ENCODE assay signal across 8 cellular contexts in genomic region chr7:76461463-76462101, GRCh38. TPM values are rescaled to one million over a fixed set of nuclear protein-coding genes. Genes with fewer than 3 reads are reported as not detected.
DNase-seq lines count a peak whose midpoint lies in the region; ATAC-seq and TF ChIP-seq lines count a peak whose summit lies in the region.
"Not testable (repeated sequence)": the region's sequence is repeated elsewhere in the genome, so short reads cannot be mapped to it uniquely, and the experiment has no call there.

DTX2 (plus strand) TSS chr7:76461709; CDS start chr7:76480510, 18,801 bp downstream.

- H3K4me1 Mint-ChIP-seq in CD8-positive, alpha-beta memory T cell: not testable (repeated sequence)

- peak; percentile 95 for ATAC-seq in GM21381 (IDR thresholded peaks at IDR 0.05; ENCODE audit: unreplicated experiment)
- peak; percentile 98 for ATAC-seq in HG03135 (IDR thresholded peaks at IDR 0.05; ENCODE audit: unreplicated experiment)

- H3K4me3 Mint-ChIP-seq in CD8-positive, alpha-beta memory T cell: peak within 1 kb of the TSS in 5 of 7 donors; percentile 29 to 86 (median 58)

- CTCF ChIA-PET in CD8-positive, alpha-beta memory T cell (lab: Charles Lee): not testable (repeated sequence)

- H3K27me3 Mint-ChIP-seq in CD8-positive, alpha-beta memory T cell: not testable (repeated sequence)

- TF ChIP-seq CTCF in esophagus squamous epithelium (IDR thresholded peaks at IDR 0.05): not testable (repeated sequence)

- not testable (repeated sequence) for H3K27me3 ChIP-seq in CD8-positive, alpha-beta memory T cell (ENCODE audit: insufficient read depth, low read length, poor library complexity, severe bottlenecking); esophagus squamous epithelium

- not testable (repeated sequence) for H3K36me3 ChIP-seq in CD8-positive, alpha-beta memory T cell (ENCODE audit: insufficient read depth, low read length); SK-N-MC (ENCODE audit: insufficient read depth, low read length); esophagus squamous epithelium

- not testable (repeated sequence) for H3K4me1 ChIP-seq in CD8-positive, alpha-beta memory T cell (ENCODE audit: insufficient read depth, low read length)
- H3K4me1 ChIP-seq in esophagus squamous epithelium: peaks cover 2 to 23% (median 2%) of the 10 kb centered on the region in 3 donors

- H3K9me3 Mint-ChIP-seq in CD8-positive, alpha-beta memory T cell: not testable (repeated sequence)

- DNase-seq in CD8-positive, alpha-beta memory T cell: peak; percentile 32 to 81 (median 56)
- not testable (repeated sequence) for DNase-seq in SK-N-MC (ENCODE audit: low read depth, low spot score); esophagus squamous epithelium (lab: John Stamatoyannopoulos, UW); mucosa of gallbladder (ENCODE audit: low spot score)
- DNase-seq in activated effector memory CD4-positive, alpha-beta T cell treated with Interleukin-2 at 50 U/mL for 16 hours: peak; percentile 67
- peak; percentile 21 to 24 for DNase-seq in stimulated activated CD8-positive, alpha-beta memory T cell treated with anti-CD3 and anti-CD28 coated beads, Interleukin-2, amount 100 ng/mL, for 1 hour (ENCODE audit: low read depth in 2 of 2)

- H3K27ac ChIP-seq in CD8-positive, alpha-beta memory T cell (ENCODE audit: low read depth, low read length); SK-N-MC: not testable (repeated sequence)
- peak within 1 kb of the TSS; percentile 85 to 91 (median 88) for H3K27ac ChIP-seq in esophagus squamous epithelium

- H3K9ac ChIP-seq in SK-N-MC (ENCODE audit: insufficient read length): not testable (repeated sequence)

- H3K4me3 ChIP-seq in CD8-positive, alpha-beta memory T cell (ENCODE audit: low read length): not testable (repeated sequence)
- peak within 1 kb of the TSS; percentile 70 for H3K4me3 ChIP-seq in SK-N-MC
- peak within 1 kb of the TSS; percentile 52 to 66 (median 52) for H3K4me3 ChIP-seq in esophagus squamous epithelium

- not testable (repeated sequence) for H3K9me3 ChIP-seq in CD8-positive, alpha-beta memory T cell (ENCODE audit: low read length); SK-N-MC (ENCODE audit: low read depth, low read length); esophagus squamous epithelium

- intact Hi-C loops in esophagus squamous epithelium (cut with DNase I): not testable (repeated sequence)

- H3K36me3 Mint-ChIP-seq in CD8-positive, alpha-beta memory T cell: not testable (repeated sequence)

- POLR2A ChIA-PET in CD8-positive, alpha-beta memory T cell (lab: Charles Lee): not testable (repeated sequence)

- not testable (repeated sequence) for H3K27ac Mint-ChIP-seq in CD8-positive, alpha-beta memory T cell

- TF ChIP-seq POLR2A in esophagus squamous epithelium (IDR thresholded peaks at IDR 0.05): not testable (repeated sequence)

- no CpG with 5 or more reads among the region's 54 CpGs for WGBS in esophagus squamous epithelium, 2 donors

RNA-seq across cellular contexts. Expression of gene DTX2, which starts in this region (rescaled TPM):
- 10 to 100 TPM; 17.9 to 23.4 TPM for total RNA-seq in CD8-positive, alpha-beta memory T cell
- 15.7 TPM for polyA plus RNA-seq in CD8-positive, alpha-beta memory T cell
- 100 to 1,000 TPM in 1 of 4 donors, 10 to 100 TPM in 3; 38.7 to 107 (median 59.7) TPM for total RNA-seq in esophagus squamous epithelium
- 47.4 TPM for total RNA-seq in mucosa of gallbladder
